Comparison of ENCODE assay signal across 30 cellular contexts in the genomic region with DNA sequence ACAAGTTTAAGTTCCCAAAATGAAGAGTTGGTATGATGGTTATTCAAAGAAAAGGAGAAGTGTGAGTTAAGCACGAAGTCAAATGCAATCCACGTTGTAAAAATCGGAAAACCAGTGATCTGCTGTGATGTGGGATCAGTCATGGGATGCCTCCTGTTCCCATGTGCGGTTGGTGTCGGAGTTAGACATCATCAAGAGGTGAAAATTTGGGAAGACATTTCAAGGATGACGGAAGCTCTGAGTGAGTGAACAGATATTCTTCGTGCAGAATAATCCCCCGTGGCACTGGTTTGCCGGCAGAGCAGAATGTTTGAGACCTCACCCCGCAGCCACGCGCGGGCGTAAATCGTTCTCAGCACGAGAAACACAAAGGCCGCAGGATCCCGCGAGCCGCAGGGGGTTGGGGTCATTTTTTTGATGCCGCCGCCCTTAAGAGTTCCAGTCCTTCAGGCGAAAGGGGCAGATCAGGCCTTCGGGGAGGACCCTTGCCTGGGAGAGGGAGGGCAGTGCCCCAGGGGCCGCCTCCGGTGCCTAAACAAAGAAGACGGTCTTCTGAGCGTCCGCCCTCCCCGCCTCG. TPM values are rescaled to one million over a fixed set of nuclear protein-coding genes. Genes with fewer than 3 reads are reported as not detected.
A peak's percentile ranks its signal among the peaks of the same experiment; 100 is the strongest.
DNase-seq lines count a peak whose midpoint lies in the region; ATAC-seq and TF ChIP-seq lines count a peak whose summit lies in the region.
"Had no signal": no experiment of that assay in that cellular context is flagged by ENCODE, and none has a peak within 500 bp of the region (broad histone marks: within the 10 kb centered on the region; RNA-seq: fewer than 3 reads in every experiment).

No MANE protein-coding gene starts in this region.

- H3K4me3 ChIP-seq in endodermal cell (ENCODE audit: low read length) (no peak overlapping the region), neural progenitor cell (peak overlapping the region; percentile 50), aorta (ENCODE audit: low read length in 2 of 2) (no peak overlapping the region)
- H3K4me3 ChIP-seq: HAP-1, heart right ventricle, PC-9, psoas muscle, stomach had no signal

- H2BK12ac ChIP-seq in H9 (ENCODE audit: insufficient read length, low read depth, low read length), result no peak overlapping the region

- no peaks in the 10 kb centered on the region for H4K20me1 ChIP-seq in H9 (ENCODE audit: control insufficient read depth, insufficient read depth, insufficient read length)
- H4K20me1 ChIP-seq in neural progenitor cell (ENCODE audit: low read depth), result peaks cover 52% of the 10 kb centered on the region

- no peak overlapping the region for H2AFZ ChIP-seq in H9 (ENCODE audit: low read length)
- no peak overlapping the region for H2AFZ ChIP-seq in neural progenitor cell (replicated peaks)
- H2AFZ ChIP-seq: PC-9 had no signal

- H3K79me2 ChIP-seq in H9 (ENCODE audit: insufficient read depth, low read length) (no peaks in the 10 kb centered on the region), neural progenitor cell (ENCODE audit: low read depth) (no peaks in the 10 kb centered on the region)

- H3K27me3 Mint-ChIP-seq in T-helper 1 cell treated with Interleukin-12 subunit alpha and Interleukin-12 subunit beta and Interleukin-4 antibody, amounts not matched to agents 30 μg/mL and 1 μg/mL, for 36 hours (ENCODE audit: low read depth), result peaks cover 66% of the 10 kb centered on the region
- H3K27me3 Mint-ChIP-seq in H9 (ENCODE audit: low read depth) (peaks cover 100% of the 10 kb centered on the region), endodermal cell (ENCODE audit: insufficient read depth) (peaks cover 100% of the 10 kb centered on the region), neural progenitor cell (ENCODE audit: insufficient read depth, low read depth) (peaks cover 59% of the 10 kb centered on the region)
- H3K27me3 Mint-ChIP-seq in activated CD4-positive, alpha-beta T cell treated with anti-CD3 and anti-CD28 coated beads, Interleukin-2, amount 10 ng/mL, durations not matched to agents 7 days and 5 days, result peaks cover 50% of the 10 kb centered on the region

- H3T11ph ChIP-seq in H9 (ENCODE audit: low read length), result no peak overlapping the region

- no peak for DNase-seq in T-helper 1 cell
- peak; percentile 81 for DNase-seq in H9
- no peak for DNase-seq in endodermal cell
- peak; percentile 81 for DNase-seq in neural progenitor cell (ENCODE audit: low spot score)
- DNase-seq in aorta, result no peak
- no peak for DNase-seq in activated CD4-positive, alpha-beta T cell treated with anti-CD3 and anti-CD28 coated beads, Interleukin-2, amount 10 ng/mL, durations not matched to agents 7 days and 5 days
- DNase-seq: 8988T; activated CD4-positive, alpha-beta T cell treated with anti-CD3 and anti-CD28 coated beads, Interleukin-2, amount 10 ng/mL, durations not matched to agents 24 days and 14 days; activated naive CD4-positive, alpha-beta T cell treated with Interleukin-2 at 50 U/mL for 16 hours; AML-193; brain microvascular endothelial cell; cortex of kidney; DND-41; heart right ventricle; kidney; naive thymus-derived CD4-positive, alpha-beta T cell; NCI-H187; NCI-H2227 treated with DMSO at 0.1 percent for 48 hours; PC-9; psoas muscle; SHP77 treated with DMSO at 0.1 percent for 48 hours; small intestine; stimulated activated CD4-positive, alpha-beta T cell treated with anti-CD3 and anti-CD28 coated beads, Interleukin-2, amount 100 ng/mL, for 48 hours; stomach had no signal

- POLR2A ChIA-PET in activated CD4-positive, alpha-beta T cell treated with anti-CD3 and anti-CD28 coated beads, Interleukin-2, amount 10 ng/mL, durations not matched to agents 7 days and 5 days (lab: Charles Lee), result no interaction called here

- TF ChIP-seq CTCF in H9 (conservative IDR thresholded peaks at IDR 0.05) (no peak), endodermal cell (conservative IDR thresholded peaks at IDR 0.05) (no peak), neural progenitor cell (IDR thresholded peaks at IDR 0.05) (no peak)

- no peak overlapping the region for H4K91ac ChIP-seq in H9 (ENCODE audit: insufficient read length, low read depth, low read length)

- no peaks in the 10 kb centered on the region for H3K36me3 ChIP-seq in endodermal cell (ENCODE audit: control insufficient read depth, insufficient read depth, low read length)
- H3K36me3 ChIP-seq in neural progenitor cell, result no peaks in the 10 kb centered on the region
- H3K36me3 ChIP-seq in aorta (ENCODE audit: control insufficient read depth in 1 of 2, insufficient read depth in 2 of 2, low read length in 1 of 2), result no peaks in the 10 kb centered on the region
- H3K36me3 ChIP-seq: brain microvascular endothelial cell, HAP-1, heart right ventricle, stomach had no signal

- H3F3A ChIP-seq in neural progenitor cell (ENCODE audit: low read depth), result peaks cover 27% of the 10 kb centered on the region

- H3K18ac ChIP-seq in H9 (ENCODE audit: insufficient read length, low read depth, low read length), result no peak overlapping the region

- H3K4me1 ChIP-seq in H9 (ENCODE audit: insufficient read depth, low read length) (no peaks in the 10 kb centered on the region), endodermal cell (ENCODE audit: control insufficient read depth, insufficient read depth, low read length) (no peaks in the 10 kb centered on the region), neural progenitor cell (peaks cover 49% of the 10 kb centered on the region), aorta (ENCODE audit: control insufficient read depth in 1 of 2, insufficient read depth in 2 of 2, low read length in 2 of 2) (no peaks in the 10 kb centered on the region)
- H3K4me1 ChIP-seq: HAP-1, psoas muscle had no signal

- H3K4me3 Mint-ChIP-seq in T-helper 1 cell treated with Interleukin-12 subunit alpha and Interleukin-12 subunit beta and Interleukin-4 antibody, amounts not matched to agents 30 μg/mL and 1 μg/mL, for 36 hours, result no peak overlapping the region
- H3K4me3 Mint-ChIP-seq in H9 (peak overlapping the region; percentile 48 to 63), endodermal cell (peak overlapping the region; percentile 44), neural progenitor cell (peak overlapping the region; percentile 70)
- H3K4me3 Mint-ChIP-seq in activated CD4-positive, alpha-beta T cell treated with anti-CD3 and anti-CD28 coated beads, Interleukin-2, amount 10 ng/mL, durations not matched to agents 7 days and 5 days, result no peak overlapping the region
- H3K4me3 Mint-ChIP-seq: activated CD4-positive, alpha-beta T cell treated with anti-CD3 and anti-CD28 coated beads, Interleukin-2, amount 10 ng/mL, durations not matched to agents 24 days and 14 days; memory B cell; type B pancreatic cell had no signal

- H3K4me2 ChIP-seq in H9 (ENCODE audit: insufficient read depth, insufficient read length, low read length) (peak overlapping the region; percentile 51), neural progenitor cell (peak overlapping the region; percentile 94)
- H3K4me2 ChIP-seq: KMS-11, PC-9 had no signal

- no peak overlapping the region for H2AK5ac ChIP-seq in H9 (ENCODE audit: insufficient read length, low read length)

- H3K36me3 Mint-ChIP-seq in T-helper 1 cell treated with Interleukin-12 subunit alpha and Interleukin-12 subunit beta and Interleukin-4 antibody, amounts not matched to agents 30 μg/mL and 1 μg/mL, for 36 hours (ENCODE audit: low read depth), result peaks cover 8% of the 10 kb centered on the region
- H3K36me3 Mint-ChIP-seq in H9 (ENCODE audit: insufficient read depth in 1 of 3, low read depth in 3 of 3), result no peaks in the 10 kb centered on the region; a peak in 1 of 7 replicates
- no peaks in the 10 kb centered on the region for H3K36me3 Mint-ChIP-seq in endodermal cell (ENCODE audit: low read depth)
- no peaks in the 10 kb centered on the region for H3K36me3 Mint-ChIP-seq in neural progenitor cell
- no peaks in the 10 kb centered on the region for H3K36me3 Mint-ChIP-seq in activated CD4-positive, alpha-beta T cell treated with anti-CD3 and anti-CD28 coated beads, Interleukin-2, amount 10 ng/mL, durations not matched to agents 7 days and 5 days (ENCODE audit: low read depth)
- H3K36me3 Mint-ChIP-seq: type B pancreatic cell had no signal

- no peak overlapping the region for H3K14ac ChIP-seq in H9 (ENCODE audit: insufficient read depth, low read length)

- H3K79me1 ChIP-seq in H9 (ENCODE audit: insufficient read depth, low read depth, low read length, poor library complexity, severe bottlenecking), result no peaks in the 10 kb centered on the region

- no peak for ATAC-seq in aorta (ENCODE audit: low FRiP score)
- ATAC-seq in GM21423 (IDR thresholded peaks at IDR 0.05; ENCODE audit: unreplicated experiment), result no peak
- ATAC-seq: heart right ventricle; naive thymus-derived CD4-positive, alpha-beta T cell; psoas muscle had no signal

- intact Hi-C loops in aorta (cut with DNase I), result no loop called here

- H3K27me3 ChIP-seq in H9 (ENCODE audit: insufficient read depth, low read length) (peaks cover 66% of the 10 kb centered on the region), endodermal cell (ENCODE audit: control insufficient read depth, insufficient read depth, low read length, poor library complexity, severe bottlenecking) (peaks cover 100% of the 10 kb centered on the region), neural progenitor cell (peaks cover 100% of the 10 kb centered on the region), aorta (ENCODE audit: control insufficient read depth in 1 of 2, insufficient read depth in 2 of 2, low read length in 1 of 2) (no peaks in the 10 kb centered on the region)

- H3K27ac Mint-ChIP-seq in T-helper 1 cell treated with Interleukin-12 subunit alpha and Interleukin-12 subunit beta and Interleukin-4 antibody, amounts not matched to agents 30 μg/mL and 1 μg/mL, for 36 hours, result peak overlapping the region; percentile 26
- H3K27ac Mint-ChIP-seq in H9 (no peak overlapping the region), endodermal cell (no peak overlapping the region), neural progenitor cell (no peak overlapping the region)
- H3K27ac Mint-ChIP-seq in activated CD4-positive, alpha-beta T cell treated with anti-CD3 and anti-CD28 coated beads, Interleukin-2, amount 10 ng/mL, durations not matched to agents 7 days and 5 days, result no peak overlapping the region
- H3K27ac Mint-ChIP-seq: activated CD4-positive, alpha-beta T cell treated with anti-CD3 and anti-CD28 coated beads, Interleukin-2, amount 10 ng/mL, durations not matched to agents 24 days and 14 days; memory B cell; type B pancreatic cell had no signal

- no peak overlapping the region for H3K4ac ChIP-seq in H9 (ENCODE audit: low read depth, low read length)

- no peak overlapping the region for H2BK15ac ChIP-seq in H9 (ENCODE audit: low read depth, low read length)

- H3K27ac ChIP-seq in H9 (ENCODE audit: insufficient read length, low read depth, low read length), result no peak overlapping the region
- no peak overlapping the region for H3K27ac ChIP-seq in endodermal cell (ENCODE audit: low read depth, low read length)
- H3K27ac ChIP-seq in neural progenitor cell, result no peak overlapping the region
- no peak overlapping the region for H3K27ac ChIP-seq in aorta (ENCODE audit: low read depth in 1 of 2, low read length in 2 of 2)
- H3K27ac ChIP-seq: brain microvascular endothelial cell, heart right ventricle, KMS-11, PC-9, psoas muscle, stomach had no signal

- H3K23me2 ChIP-seq in H9 (ENCODE audit: insufficient read length, low read depth, low read length, poor library complexity, severe bottlenecking), result peaks cover 8% of the 10 kb centered on the region

- no peaks in the 10 kb centered on the region for H3K4me1 Mint-ChIP-seq in T-helper 1 cell treated with Interleukin-12 subunit alpha and Interleukin-12 subunit beta and Interleukin-4 antibody, amounts not matched to agents 30 μg/mL and 1 μg/mL, for 36 hours (ENCODE audit: low read depth)
- H3K4me1 Mint-ChIP-seq in H9 (peaks cover 16 to 30% of the 10 kb centered on the region in 2 experiments), endodermal cell (peaks cover 11% of the 10 kb centered on the region), neural progenitor cell (peaks cover 27% of the 10 kb centered on the region)
- no peaks in the 10 kb centered on the region for H3K4me1 Mint-ChIP-seq in activated CD4-positive, alpha-beta T cell treated with anti-CD3 and anti-CD28 coated beads, Interleukin-2, amount 10 ng/mL, durations not matched to agents 7 days and 5 days
- H3K4me1 Mint-ChIP-seq: memory B cell had no signal

- no peak overlapping the region for H2BK120ac ChIP-seq in H9 (ENCODE audit: low read depth, low read length, poor library complexity, severe bottlenecking)

- H3K9me3 ChIP-seq in H9 (ENCODE audit: control insufficient read depth, low read depth, low read length) (no peaks in the 10 kb centered on the region), endodermal cell (ENCODE audit: control insufficient read depth, low read length) (no peaks in the 10 kb centered on the region), neural progenitor cell (ENCODE audit: low read depth) (no peaks in the 10 kb centered on the region), aorta (ENCODE audit: control insufficient read depth, low read length) (no peaks in the 10 kb centered on the region)
- H3K9me3 ChIP-seq: HAP-1, heart right ventricle, psoas muscle had no signal

- H4K5ac ChIP-seq in H9 (ENCODE audit: insufficient read length, low read depth, low read length), result no peak overlapping the region

- WGBS in H9 (ENCODE audit: extremely low coverage, insufficient read length, low lambda C conversion rate), result no CpG with 5 or more reads among the region's 31 CpGs
- WGBS in endodermal cell (ENCODE audit: insufficient coverage in 1 of 2, insufficient read length in 1 of 2), 2 experiments, result 4 to 10% methylated on average over 14 to 31 of the region's 31 CpGs
- 8 to 9% methylated on average over 30 to 31 of the region's 31 CpGs for WGBS in aorta, 2 donors

- no peak overlapping the region for H2BK20ac ChIP-seq in H9 (ENCODE audit: low read depth, low read length, poor library complexity, severe bottlenecking)

- no peak overlapping the region for H3K23ac ChIP-seq in H9 (ENCODE audit: insufficient read length, low read depth, low read length)

- CTCF ChIA-PET in activated CD4-positive, alpha-beta T cell treated with anti-CD3 and anti-CD28 coated beads, Interleukin-2, amount 10 ng/mL, durations not matched to agents 7 days and 5 days (lab: Charles Lee), result interaction anchor here (0.7 kb wide), 1 partner anchor 80 kb away, joined by 3 read pairs; no protein-coding TSS in a partner anchor

- H4K8ac ChIP-seq in H9 (replicated peaks; ENCODE audit: insufficient read length, low read depth, low read length), result no peak overlapping the region

- H3K9ac ChIP-seq in H9 (ENCODE audit: extremely low read depth, insufficient read length, low read length) (no peak overlapping the region), endodermal cell (ENCODE audit: extremely low read depth, low read length, poor library complexity, severe bottlenecking) (no peak overlapping the region), neural progenitor cell (no peak overlapping the region)
- H3K9ac ChIP-seq: KMS-11 had no signal

- H2BK5ac ChIP-seq in H9 (ENCODE audit: insufficient read length, low read length), result no peak overlapping the region

- H3K56ac ChIP-seq in H9 (ENCODE audit: insufficient read length, low read depth, low read length), result no peak overlapping the region

- H3K9me3 Mint-ChIP-seq in T-helper 1 cell treated with Interleukin-12 subunit alpha and Interleukin-12 subunit beta and Interleukin-4 antibody, amounts not matched to agents 30 μg/mL and 1 μg/mL, for 36 hours, result no peaks in the 10 kb centered on the region
- H3K9me3 Mint-ChIP-seq in H9 (peaks cover 4 to 9% of the 10 kb centered on the region in 2 experiments; a peak in 2 of 5 replicates), endodermal cell (no peaks in the 10 kb centered on the region), neural progenitor cell (no peaks in the 10 kb centered on the region)
- no peaks in the 10 kb centered on the region for H3K9me3 Mint-ChIP-seq in activated CD4-positive, alpha-beta T cell treated with anti-CD3 and anti-CD28 coated beads, Interleukin-2, amount 10 ng/mL, durations not matched to agents 7 days and 5 days
- H3K9me3 Mint-ChIP-seq: memory B cell, type B pancreatic cell had no signal

RNA-seq across cellular contexts. Expression of a gene that starts 13.7 kb away (rescaled TPM):
- total RNA-seq in H9 (2021) (0.09 and 0.17 TPM in 2 replicates), endodermal cell (not detected), neural progenitor cell (ENCODE audit: low replicate concordance) (3.3 and 4.7 TPM in 2 replicates), aorta (not detected)
- polyA plus RNA-seq in endodermal cell (2013, experiment 1 of 2), result 40.6 TPM
- polyA plus RNA-seq in endodermal cell (2013, experiment 2 of 2), result 33.9 TPM
- polyA plus RNA-seq in aorta, result not detected
- not detected for total RNA-seq in activated CD4-positive, alpha-beta T cell treated with anti-CD3 and anti-CD28 coated beads, Interleukin-2, amount 10 ng/mL, durations not matched to agents 7 days and 5 days
- total RNA-seq: activated CD4-positive, alpha-beta T cell treated with anti-CD3 and anti-CD28 coated beads, Interleukin-2, amount 10 ng/mL, durations not matched to agents 24 days and 14 days; heart right ventricle; kidney; naive thymus-derived CD4-positive, alpha-beta T cell; PC-9; psoas muscle; stomach had no signal
- polyA plus RNA-seq: heart right ventricle; naive thymus-derived CD4-positive, alpha-beta T cell; psoas muscle; stomach had no signal

Comparison
In these comparisons a context has a peak if more than half of its experiments do, and no peak if none do; other contexts are left out.
1. H3K4me3 Mint-ChIP-seq: peak in H9 (2 of 2), endodermal cell (single experiment) and neural progenitor cell (single experiment); none in T-helper 1 cell treated with Interleukin-12 subunit alpha and Interleukin-12 subunit beta and Interleukin-4 antibody, amounts not matched to agents 30 μg/mL and 1 μg/mL, for 36 hours (single experiment) and activated CD4-positive, alpha-beta T cell treated with anti-CD3 and anti-CD28 coated beads, Interleukin-2, amount 10 ng/mL, durations not matched to agents 7 days and 5 days (single experiment).
2. DNase-seq: peak in H9 (single experiment) and neural progenitor cell (single experiment); none in T-helper 1 cell (0 of 5), endodermal cell (single experiment), aorta (0 of 2) and activated CD4-positive, alpha-beta T cell treated with anti-CD3 and anti-CD28 coated beads, Interleukin-2, amount 10 ng/mL, durations not matched to agents 7 days and 5 days (single experiment).